Comparison of ENCODE assay signal across 7 cellular contexts in the genomic region with DNA sequence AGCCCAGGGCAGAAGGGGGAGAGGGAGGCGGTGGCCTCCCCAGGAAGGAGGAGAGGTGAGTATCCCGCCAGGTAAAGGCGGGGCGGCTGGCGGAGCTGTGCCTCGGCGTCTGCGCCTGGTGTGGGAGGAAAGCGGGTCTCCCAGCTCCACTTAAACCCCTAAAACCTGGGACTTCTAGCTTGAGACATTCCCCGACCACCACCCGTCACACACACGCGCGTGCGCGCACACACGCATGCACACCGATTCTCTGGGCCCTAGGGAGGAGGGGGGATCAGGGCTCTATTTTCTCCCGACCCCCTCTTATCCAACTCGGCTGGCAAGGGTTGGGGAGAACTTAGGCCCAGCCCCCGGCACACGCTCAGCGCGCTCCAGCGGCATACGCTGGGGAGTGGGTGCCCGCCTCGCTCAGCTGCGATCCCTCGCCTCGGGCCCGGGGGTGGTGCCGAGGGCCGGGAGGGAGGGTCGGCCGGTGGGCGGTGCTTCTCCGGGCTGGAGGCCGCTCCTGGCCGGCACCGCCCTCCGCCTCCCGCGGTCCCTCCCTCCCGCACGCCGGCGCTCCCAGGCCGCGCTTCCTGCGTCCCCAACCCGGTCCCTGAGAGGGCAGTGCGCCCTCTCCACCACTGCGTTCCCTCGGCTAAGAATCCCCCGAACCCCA. TPM values are rescaled to one million over a fixed set of nuclear protein-coding genes. Genes with fewer than 3 reads are reported as not detected.
DNase-seq lines count a peak whose midpoint lies in the region; ATAC-seq, FAIRE-seq and TF ChIP-seq lines count a peak whose summit lies in the region.

A gene with protein sequence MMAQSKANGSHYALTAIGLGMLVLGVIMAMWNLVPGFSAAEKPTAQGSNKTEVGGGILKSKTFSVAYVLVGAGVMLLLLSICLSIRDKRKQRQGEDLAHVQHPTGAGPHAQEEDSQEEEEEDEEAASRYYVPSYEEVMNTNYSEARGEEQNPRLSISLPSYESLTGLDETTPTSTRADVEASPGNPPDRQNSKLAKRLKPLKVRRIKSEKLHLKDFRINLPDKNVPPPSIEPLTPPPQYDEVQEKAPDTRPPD (plus strand): TSS at position 564 of the 658 bp plus-strand sequence. CDS start 61,341 bp downstream, outside the sequence.

- FAIRE-seq in frontal cortex (lab: Jason Lieb, UNC), result no peak

- DNase-seq in GDM1 (lab: John Stamatoyannopoulos, UW) (peak; percentile 69), NCI-H1105 (lab: John Stamatoyannopoulos, UW) (peak; percentile 82), activated B cell treated with CpG ODN at 0.5 μM for 24 hours (no peak), frontal cortex (ENCODE audit: low spot score in 2 of 2) (peak; percentile 60 to 70), nephron progenitor cell (peak; percentile 91)
- DNase-seq in stimulated activated naive CD4-positive, alpha-beta T cell (lab: John Stamatoyannopoulos, UW), result no peak

- TF ChIP-seq CTCF in activated B cell treated with CpG ODN at 0.5 μM for 24 hours (IDR thresholded peaks at IDR 0.05) (no peak), nephron progenitor cell (IDR thresholded peaks at IDR 0.05) (no peak)

- peaks cover 34% of the 10 kb centered on the region for H3K27me3 Mint-ChIP-seq in activated B cell treated with CpG ODN at 0.5 μM for 24 hours
- peaks cover 48% of the 10 kb centered on the region for H3K27me3 Mint-ChIP-seq in nephron progenitor cell (ENCODE audit: low read depth, poor library complexity)

- intact Hi-C loops in activated B cell treated with CpG ODN at 0.5 μM for 24 hours (cut with micrococcal nuclease), result no loop called here

- POLR2A ChIA-PET in activated B cell treated with CpG ODN at 0.5 μM for 24 hours (lab: Charles Lee), result no interaction called here

- H3K4me3 Mint-ChIP-seq in activated B cell treated with CpG ODN at 0.5 μM for 24 hours (peak within 1 kb of the TSS; percentile 44), nephron progenitor cell (peak within 1 kb of the TSS; percentile 92)

- no peaks in the 10 kb centered on the region for H3K36me3 Mint-ChIP-seq in activated B cell treated with CpG ODN at 0.5 μM for 24 hours (ENCODE audit: low read depth)
- H3K36me3 Mint-ChIP-seq in nephron progenitor cell (ENCODE audit: low read depth), result no peaks in the 10 kb centered on the region

- H3K9me3 Mint-ChIP-seq in activated B cell treated with CpG ODN at 0.5 μM for 24 hours (no peaks in the 10 kb centered on the region), nephron progenitor cell (peaks cover 5% of the 10 kb centered on the region)

- H3K4me1 Mint-ChIP-seq in activated B cell treated with CpG ODN at 0.5 μM for 24 hours (peaks cover 23% of the 10 kb centered on the region), nephron progenitor cell (peaks cover 42% of the 10 kb centered on the region)

- no peak for ATAC-seq in activated B cell treated with CpG ODN at 0.5 μM for 24 hours (ENCODE audit: low read depth)
- ATAC-seq in activated CD4-positive, CD25-positive, alpha-beta regulatory T cell treated with anti-CD3 and anti-CD28 coated beads, Interleukin-2, amount 50 U/mL, for 24 hours, result no peak

- CTCF ChIA-PET in activated B cell treated with CpG ODN at 0.5 μM for 24 hours (lab: Charles Lee), result no interaction called here

- H3K27ac Mint-ChIP-seq in activated B cell treated with CpG ODN at 0.5 μM for 24 hours (no peak within 1 kb of the TSS), nephron progenitor cell (no peak within 1 kb of the TSS)

RNA-seq across cellular contexts. Expression of the gene that starts here (rescaled TPM):
- total RNA-seq in activated B cell treated with CpG ODN at 0.5 μM for 24 hours (not detected in 2 replicates), frontal cortex (1.6 TPM)

Comparison
In these comparisons a context has a peak if more than half of its experiments do, and no peak if none do; other contexts are left out.
1. DNase-seq: peak in GDM1 (single experiment), NCI-H1105 (single experiment), frontal cortex (2 of 2) and nephron progenitor cell (single experiment); none in activated B cell treated with CpG ODN at 0.5 μM for 24 hours (single experiment) and stimulated activated naive CD4-positive, alpha-beta T cell (0 of 6).